Comparison of ENCODE assay signal across 8 cellular contexts in the genomic region with DNA sequence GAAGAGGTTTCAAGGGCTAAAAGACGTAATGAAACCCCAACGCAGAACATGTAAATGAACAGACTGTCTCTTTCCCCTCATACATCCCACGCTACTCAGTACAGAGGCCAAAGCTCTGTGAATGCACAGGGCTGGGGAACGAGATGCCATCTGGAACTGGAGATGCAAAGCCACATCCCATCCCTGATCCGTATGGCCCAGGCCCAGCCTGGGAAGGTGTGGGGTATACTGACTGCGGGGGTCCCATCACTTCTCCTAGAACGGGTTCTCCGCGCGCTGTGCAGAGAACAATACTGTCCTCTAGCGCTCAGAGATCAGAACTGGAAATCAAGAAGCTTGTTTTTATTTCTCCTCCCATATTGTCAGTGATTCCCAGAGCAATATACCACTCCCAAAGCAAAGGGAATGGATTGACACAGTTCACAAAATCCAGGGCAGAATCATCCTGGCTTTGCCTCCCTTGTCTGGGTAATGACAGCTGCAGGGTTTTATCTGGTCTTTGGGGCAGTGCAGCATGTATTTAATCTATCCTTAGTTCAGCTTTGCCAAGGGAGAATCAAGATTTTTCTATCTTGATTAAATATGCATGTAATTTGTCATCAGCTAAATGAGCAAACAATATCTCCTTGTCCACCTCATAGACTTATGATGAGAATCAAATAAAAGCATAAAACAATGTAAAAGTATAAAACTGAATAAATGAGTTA. TPM values are rescaled to one million over a fixed set of nuclear protein-coding genes. Genes with fewer than 3 reads are reported as not detected.
DNase-seq lines count a peak whose midpoint lies in the region; ATAC-seq lines count a peak whose summit lies in the region.

No MANE protein-coding gene starts in this region.

- H3K27me3 ChIP-seq in rectal smooth muscle tissue (ENCODE audit: control insufficient read depth, insufficient read depth, low read length) = peaks cover 3% of the 10 kb centered on the region

- intact Hi-C loops in Right ventricle myocardium inferior (cut with DNase I) = loop anchor here (5.0 kb wide), 1 partner anchor 379 kb away; no protein-coding TSS in a partner anchor
- intact Hi-C loops in cardiac septum (cut with DNase I) = loop anchor here (5.0 kb wide), 3 partner anchors 129 to 379 kb away; no protein-coding TSS in a partner anchor

- H3K4me3 ChIP-seq in rectal smooth muscle tissue (ENCODE audit: low read length) = peak overlapping the region; percentile 61

- no peak overlapping the region for H3K9ac ChIP-seq in rectal smooth muscle tissue (ENCODE audit: low read length)

- peak; percentile 64 for ATAC-seq in Right ventricle myocardium inferior
- no peak for ATAC-seq in HG02678 (IDR thresholded peaks at IDR 0.05; ENCODE audit: unreplicated experiment)
- ATAC-seq in GM19328 (IDR thresholded peaks at IDR 0.05; ENCODE audit: unreplicated experiment) = no peak
- ATAC-seq in GM18517 (IDR thresholded peaks at IDR 0.05; ENCODE audit: unreplicated experiment) = no peak

- peaks cover 10% of the 10 kb centered on the region for H3K4me1 ChIP-seq in rectal smooth muscle tissue (ENCODE audit: control insufficient read depth, insufficient read depth, low read length)

- peak overlapping the region; percentile 40 for H3K27ac ChIP-seq in rectal smooth muscle tissue (ENCODE audit: low read depth, low read length)

- no peak for DNase-seq in Right ventricle myocardium inferior (ENCODE audit: missing footprints)
- DNase-seq in cardiac septum (ENCODE audit: low spot score) = no peak
- DNase-seq in SW480 (ENCODE audit: low spot score) = peak; percentile 29
- DNase-seq in glomerular visceral epithelial cell (ENCODE audit: extremely low spot score) = peak; percentile 34

- no peaks in the 10 kb centered on the region for H3K36me3 ChIP-seq in rectal smooth muscle tissue (ENCODE audit: control insufficient read depth, insufficient read depth, low read length)

RNA-seq across cellular contexts. Expression of gene TLR3, which starts 47.3 kb away (rescaled TPM):
- 5.2 TPM for total RNA-seq in Right ventricle myocardium inferior
- 2.3 TPM for total RNA-seq in cardiac septum

Comparison
In these comparisons a context has a peak if more than half of its experiments do, and no peak if none do; other contexts are left out.
1. DNase-seq: peak in SW480 (single experiment) and glomerular visceral epithelial cell (single experiment); none in Right ventricle myocardium inferior (single experiment) and cardiac septum (single experiment).